In genomic region chr7:45082031-45082830, GRCh38 we compare ENCODE assay signal across 17 cellular contexts. TPM values are rescaled to one million over a fixed set of nuclear protein-coding genes. Genes with fewer than 3 reads are reported as not detected.
DNase-seq lines count a peak whose midpoint lies in the region; ATAC-seq and TF ChIP-seq lines count a peak whose summit lies in the region.
"Had no signal": no experiment of that assay in that cellular context is flagged by ENCODE, and none has a peak within 500 bp of the region (broad histone marks: within the 10 kb centered on the region; RNA-seq: fewer than 3 reads in every experiment).

No MANE protein-coding gene starts in this region.

- H3K36me3 Mint-ChIP-seq in nephron progenitor cell (ENCODE audit: low read depth): no peaks in the 10 kb centered on the region
- peaks cover 4% of the 10 kb centered on the region for H3K36me3 Mint-ChIP-seq in activated CD4-positive, alpha-beta memory T cell treated with anti-CD3 and anti-CD28 coated beads, Interleukin-2, amount 10 ng/mL, durations not matched to agents 7 days and 5 days (ENCODE audit: low read depth)

- in situ Hi-C loops in GM13976 (cut with MboI; ENCODE audit: low sequenced_read_pairs, unreplicated experiment): no loop called here

- no peak for TF ChIP-seq CTCF in GM13976 (IDR thresholded peaks at IDR 0.05; ENCODE audit: borderline replicate concordance, control extremely low read depth, extremely low read depth, insufficient read depth, missing control alignments)
- TF ChIP-seq CTCF in RWPE1 (conservative IDR thresholded peaks at IDR 0.05; ENCODE audit: low read depth): no peak
- TF ChIP-seq CTCF in gastroesophageal sphincter (IDR thresholded peaks at IDR 0.05): no peak
- no peak for TF ChIP-seq CTCF in nephron progenitor cell (IDR thresholded peaks at IDR 0.05)
- no peak for TF ChIP-seq CTCF in uterus (IDR thresholded peaks at IDR 0.05)

- no peak overlapping the region for H3K4me3 Mint-ChIP-seq in nephron progenitor cell
- no peak overlapping the region for H3K4me3 Mint-ChIP-seq in activated CD4-positive, alpha-beta memory T cell treated with anti-CD3 and anti-CD28 coated beads, Interleukin-2, amount 10 ng/mL, durations not matched to agents 7 days and 5 days

- TF ChIP-seq EP300 in gastroesophageal sphincter (IDR thresholded peaks at IDR 0.05): no peak

- peak overlapping the region; percentile 69 for H3K27ac ChIP-seq in RWPE1
- peak overlapping the region in 1 of 4 donors; percentile 48 for H3K27ac ChIP-seq in gastroesophageal sphincter
- no peak overlapping the region for H3K27ac ChIP-seq in uterus
- H3K27ac ChIP-seq: epithelial cell of prostate had no signal

- no peaks in the 10 kb centered on the region for H3K27me3 ChIP-seq in gastroesophageal sphincter
- H3K27me3 ChIP-seq in uterus: no peaks in the 10 kb centered on the region

- 86% methylated on average over 2 of the region's 18 CpGs; no CpG with 5 or more reads in 1 of the 2 donors for WGBS in gastroesophageal sphincter (ENCODE audit: low coverage in 1 of 2), 2 donors

- no peaks in the 10 kb centered on the region for H3K9me3 Mint-ChIP-seq in nephron progenitor cell
- no peaks in the 10 kb centered on the region for H3K9me3 Mint-ChIP-seq in activated CD4-positive, alpha-beta memory T cell treated with anti-CD3 and anti-CD28 coated beads, Interleukin-2, amount 10 ng/mL, durations not matched to agents 7 days and 5 days

- peak overlapping the region; percentile 61 for H3K27ac Mint-ChIP-seq in nephron progenitor cell
- H3K27ac Mint-ChIP-seq in activated CD4-positive, alpha-beta memory T cell treated with anti-CD3 and anti-CD28 coated beads, Interleukin-2, amount 10 ng/mL, durations not matched to agents 7 days and 5 days: no peak overlapping the region

- H3K4me3 ChIP-seq in gastroesophageal sphincter: no peak overlapping the region
- H3K4me3 ChIP-seq in uterus: no peak overlapping the region
- H3K4me3 ChIP-seq: GM12878 had no signal

- no peaks in the 10 kb centered on the region for H3K9me3 ChIP-seq in gastroesophageal sphincter
- H3K9me3 ChIP-seq in uterus: no peaks in the 10 kb centered on the region

- H3K4me1 Mint-ChIP-seq in nephron progenitor cell: peaks cover 7% of the 10 kb centered on the region
- peaks cover 3% of the 10 kb centered on the region for H3K4me1 Mint-ChIP-seq in activated CD4-positive, alpha-beta memory T cell treated with anti-CD3 and anti-CD28 coated beads, Interleukin-2, amount 10 ng/mL, durations not matched to agents 7 days and 5 days

- H3K27me3 Mint-ChIP-seq in nephron progenitor cell (ENCODE audit: low read depth, poor library complexity): peaks cover 13% of the 10 kb centered on the region
- H3K27me3 Mint-ChIP-seq in activated CD4-positive, alpha-beta memory T cell treated with anti-CD3 and anti-CD28 coated beads, Interleukin-2, amount 10 ng/mL, durations not matched to agents 7 days and 5 days: no peaks in the 10 kb centered on the region

- CTCF ChIA-PET in RWPE1 (lab: Yijun Ruan, JAX): no interaction called here
- CTCF ChIA-PET in activated CD4-positive, alpha-beta memory T cell treated with anti-CD3 and anti-CD28 coated beads, Interleukin-2, amount 10 ng/mL, durations not matched to agents 7 days and 5 days (lab: Charles Lee): interaction anchor here (1.2 kb wide), 1 partner anchor 109 kb away, joined by 3 read pairs; no protein-coding TSS in a partner anchor

- peak; percentile 24 for ATAC-seq in gastroesophageal sphincter
- no peak for ATAC-seq in HG02759 (IDR thresholded peaks at IDR 0.05; ENCODE audit: unreplicated experiment)
- ATAC-seq in GM21423 (IDR thresholded peaks at IDR 0.05; ENCODE audit: unreplicated experiment): no peak
- ATAC-seq: GM12878 had no signal

- TF ChIP-seq POLR2A in gastroesophageal sphincter (IDR thresholded peaks at IDR 0.05) (no peak), uterus (IDR thresholded peaks at IDR 0.05) (no peak)

- peak; percentile 23 for DNase-seq in GM13976 (ENCODE audit: low spot score)
- no peak for DNase-seq in RWPE1 (ENCODE audit: low spot score)
- DNase-seq in nephron progenitor cell: no peak
- no peak for DNase-seq in uterus
- DNase-seq in activated CD4-positive, alpha-beta memory T cell treated with anti-CD3 and anti-CD28 coated beads, Interleukin-2, amount 10 ng/mL, durations not matched to agents 7 days and 5 days: no peak
- DNase-seq: activated CD4-positive, CD25-positive, alpha-beta regulatory T cell; GOT3; NCI-H2171; NK-92 treated with Interleukin-12 subunit alpha and Interleukin-12 subunit beta, amount 100 ng/mL, for 24 hours; stimulated activated CD4-positive, alpha-beta T cell treated with anti-CD3 and anti-CD28 coated beads, Interleukin-4, amount 100 ng/mL, for 24 hours; stimulated activated naive CD4-positive, alpha-beta T cell treated with Interleukin-2 at 50 U/mL for 16 hours had no signal

- no peaks in the 10 kb centered on the region for H3K4me1 ChIP-seq in gastroesophageal sphincter
- H3K4me1 ChIP-seq in uterus: no peaks in the 10 kb centered on the region

- intact Hi-C loops in uterus (cut with DNase I; ENCODE audit: low total_unique reads): no loop called here

- H3K36me3 ChIP-seq in gastroesophageal sphincter (peaks cover 0 to 49% of the 10 kb centered on the region in 2 donors), uterus (no peaks in the 10 kb centered on the region)

- POLR2A ChIA-PET in RWPE1 (lab: Yijun Ruan, JAX; ENCODE audit: low non-redundant PET): no interaction called here
- POLR2A ChIA-PET in activated CD4-positive, alpha-beta memory T cell treated with anti-CD3 and anti-CD28 coated beads, Interleukin-2, amount 10 ng/mL, durations not matched to agents 7 days and 5 days (lab: Charles Lee): interaction anchor here (1.1 to 2.3 kb wide), 2 partner anchors 11 to 41 kb away, joined by 3 to 6 read pairs; no protein-coding TSS in a partner anchor

RNA-seq across cellular contexts. Expression of gene NACAD, which starts 6.5 kb away (rescaled TPM):
- 10 to 100 TPM in 1 of 4 donors, 1 to 10 TPM in 3; 6.0 to 10.6 (median 7.2) TPM for total RNA-seq in gastroesophageal sphincter
- 10 to 100 TPM in 1 of 4 donors, 1 to 10 TPM in 2, under 1 TPM in 1; 0.51 to 26.9 (median 5.4) TPM for total RNA-seq in uterus
- under 1 TPM in 1 of 2 experiments, not detected in 1; 0.60 TPM for total RNA-seq in activated CD4-positive, alpha-beta memory T cell treated with anti-CD3 and anti-CD28 coated beads, Interleukin-2, amount 10 ng/mL, durations not matched to agents 7 days and 5 days
- total RNA-seq: GM12878, MCF 10A had no signal

RNA-seq across cellular contexts. Expression of gene TBRG4, which starts 29.3 kb away (rescaled TPM):
- total RNA-seq in gastroesophageal sphincter (10 to 100 TPM; 38.7 to 66.6 (median 54.7) TPM), uterus (10 to 100 TPM in 3 of 4 donors, 1 to 10 TPM in 1; 7.4 to 51.2 (median 42.5) TPM)
- 100 to 1,000 TPM in 1 of 2 experiments, 10 to 100 TPM in 1; 98.8 to 103 TPM for total RNA-seq in activated CD4-positive, alpha-beta memory T cell treated with anti-CD3 and anti-CD28 coated beads, Interleukin-2, amount 10 ng/mL, durations not matched to agents 7 days and 5 days
